1 cellular context compared by ENCODE assay signal in genomic region chr3:24504765-24505164, GRCh38.
TF ChIP-seq lines count a peak whose summit lies in the region.

No MANE protein-coding gene starts in this region.

TF ChIP-seq in K562, 482 proteins besides CTCF, POLR2A, EP300 and RAD21 (continued from another document):
- TF ChIP-seq NEUROD1 (IDR thresholded peaks at IDR 0.05; ENCODE audit: borderline replicate concordance, low read depth, low read length, partially characterized antibody): no peak
- TF ChIP-seq ILK (tag; IDR thresholded peaks at IDR 0.05; ENCODE audit: borderline replicate concordance, low read depth): no peak
- no peak for TF ChIP-seq HDAC3 (IDR thresholded peaks at IDR 0.05; ENCODE audit: borderline replicate concordance, partially characterized antibody)
- no peak for TF ChIP-seq HDAC8 (tag; IDR thresholded peaks at IDR 0.05)
- no peak for TF ChIP-seq ATF4 (CRISPR knock-in tag; IDR thresholded peaks at IDR 0.05)
- peak; percentile 71 for TF ChIP-seq CREM (IDR thresholded peaks at IDR 0.05; ENCODE audit: low read depth)
- no peak for TF ChIP-seq E2F6 (IDR thresholded peaks at IDR 0.05; ENCODE audit: borderline replicate concordance in 1 of 2, extremely low read depth in 1 of 2, insufficient read depth in 1 of 2, insufficient read length in 1 of 2, low read depth in 1 of 2, low read length in 1 of 2, poor library complexity in 1 of 2, severe bottlenecking in 1 of 2)
- TF ChIP-seq PRPF4 (IDR thresholded peaks at IDR 0.05; ENCODE audit: insufficient read depth, low read depth, low read length, poor library complexity, severe bottlenecking): no peak
- no peak for TF ChIP-seq HBP1 (CRISPR knock-in tag; IDR thresholded peaks at IDR 0.05)
- TF ChIP-seq ARID1B (IDR thresholded peaks at IDR 0.05): 0 out of 2 replicates have a peak, but pooled peaks have one; percentile 17
- TF ChIP-seq KLF16 (IDR thresholded peaks at IDR 0.05): no peak
- no peak for TF ChIP-seq CBFB (CRISPR knock-in tag; IDR thresholded peaks at IDR 0.05)
- TF ChIP-seq TAF7 (tag; IDR thresholded peaks at IDR 0.05): no peak
- TF ChIP-seq ZBTB11 (CRISPR knock-in tag; IDR thresholded peaks at IDR 0.05): no peak
- no peak for TF ChIP-seq SOX6 (IDR thresholded peaks at IDR 0.05)
- no peak for TF ChIP-seq HMBOX1 (IDR thresholded peaks at IDR 0.05)
- TF ChIP-seq ETS2 (tag; IDR thresholded peaks at IDR 0.05; ENCODE audit: borderline replicate concordance, poor library complexity, severe bottlenecking): no peak
- no peak for TF ChIP-seq DPF2 (IDR thresholded peaks at IDR 0.05)
- TF ChIP-seq ZNF583 (CRISPR knock-in tag; IDR thresholded peaks at IDR 0.05): no peak
- TF ChIP-seq ZNF830 (CRISPR knock-in tag; IDR thresholded peaks at IDR 0.05): no peak
